1 cellular context compared by ENCODE assay signal in genomic region chr22:20438066-20438677, GRCh38.
TF ChIP-seq lines count a peak whose summit lies in the region.

No MANE protein-coding gene starts in this region.

TF ChIP-seq in A549, 52 proteins besides CTCF, POLR2A, EP300 and RAD21 (continued from another document):
- no peak for TF ChIP-seq ELK1 (IDR thresholded peaks at IDR 0.05; ENCODE audit: low read depth, low read length)
- TF ChIP-seq EHMT2 (IDR thresholded peaks at IDR 0.05; ENCODE audit: low read depth), result no peak
- TF ChIP-seq ZC3H11A (IDR thresholded peaks at IDR 0.05), result no peak
- no peak for TF ChIP-seq EHF (CRISPR knock-in tag; IDR thresholded peaks at IDR 0.05)
- TF ChIP-seq CBX2 (IDR thresholded peaks at IDR 0.05; ENCODE audit: borderline replicate concordance, low read depth), result no peak
- no peak for TF ChIP-seq ZNF302 (CRISPR knock-in tag; IDR thresholded peaks at IDR 0.05)
TF ChIP-seq in A549: peak in this region for 0.
